10 cellular contexts compared by ENCODE assay signal in genomic region chr5:142844881-142845280, GRCh38.
DNase-seq lines count a peak whose midpoint lies in the region; ATAC-seq, FAIRE-seq and TF ChIP-seq lines count a peak whose summit lies in the region.
"Had no signal": no experiment of that assay in that cellular context is flagged by ENCODE, and none has a peak within 500 bp of the region (broad histone marks: within the 10 kb centered on the region; RNA-seq: fewer than 3 reads in every experiment).

No MANE protein-coding gene starts in this region.

- no peaks in the 10 kb centered on the region for H3K36me3 ChIP-seq in Caco-2 (ENCODE audit: control insufficient read depth, insufficient read depth, low read length)
- H3K36me3 ChIP-seq in PC-3 (ENCODE audit: low read depth, low read length): no peaks in the 10 kb centered on the region
- H3K36me3 ChIP-seq in small intestine (ENCODE audit: control insufficient read depth in 2 of 2, insufficient read depth in 2 of 2, low read length in 2 of 2): no peaks in the 10 kb centered on the region
- no peaks in the 10 kb centered on the region for H3K36me3 ChIP-seq in Karpas-422 (ENCODE audit: insufficient read depth, low read length)
- H3K36me3 ChIP-seq in pancreas: no peaks in the 10 kb centered on the region
- H3K36me3 ChIP-seq: left lung had no signal

- H4K20me1 ChIP-seq in PC-3 (ENCODE audit: low read length): no peaks in the 10 kb centered on the region
- H4K20me1 ChIP-seq in Karpas-422 (ENCODE audit: insufficient read depth, low read depth, low read length): peaks cover 9% of the 10 kb centered on the region

- 65 to 69% (median 68%) methylated on average over 7 of the region's 7 CpGs for WGBS in small intestine, 3 donors
- 74 to 75% methylated on average over 7 of the region's 7 CpGs for WGBS in pancreas, 2 donors

- H3K4me3 Mint-ChIP-seq in Caco-2 (ENCODE audit: unreplicated experiment): no peak overlapping the region
- H3K4me3 Mint-ChIP-seq in endothelial cell (ENCODE audit: unreplicated experiment): no peak overlapping the region

- H3K27ac ChIP-seq in PC-3 (ENCODE audit: low read length): peak overlapping the region; percentile 88; the same call in 1 of the 2 replicates
- peak overlapping the region; percentile 52 to 75 for H3K27ac ChIP-seq in small intestine (ENCODE audit: low read depth in 1 of 2, low read length in 1 of 2)
- no peak overlapping the region for H3K27ac ChIP-seq in Karpas-422 (ENCODE audit: low read length)
- peak overlapping the region in 2 of 4 donors; percentile 62 to 73 for H3K27ac ChIP-seq in pancreas

- H3K9me3 ChIP-seq in Caco-2 (no peaks in the 10 kb centered on the region), PC-3 (ENCODE audit: low read length) (no peaks in the 10 kb centered on the region), small intestine (ENCODE audit: control insufficient read depth, low read depth) (no peaks in the 10 kb centered on the region), Karpas-422 (ENCODE audit: low read length) (no peaks in the 10 kb centered on the region), pancreas (no peaks in the 10 kb centered on the region)
- H3K9me3 ChIP-seq: left lung had no signal

- BruUV-seq in Caco-2 (replicated peaks; lab: Mats Ljungman, UMichigan) (no TSS peak), PC-3 (replicated peaks; lab: Mats Ljungman, UMichigan) (no TSS peak)

- no peak overlapping the region for H2AFZ ChIP-seq in PC-3 (ENCODE audit: low read length)
- no peak overlapping the region for H2AFZ ChIP-seq in Karpas-422 (ENCODE audit: low read length)

- H3K27me3 Mint-ChIP-seq in Caco-2 (ENCODE audit: insufficient read depth, unreplicated experiment) (no peaks in the 10 kb centered on the region), endothelial cell (ENCODE audit: unreplicated experiment) (peaks cover 5% of the 10 kb centered on the region)

- no peak for ATAC-seq in PC-3
- no peak for ATAC-seq in pancreas
- ATAC-seq: left lung had no signal

- peak overlapping the region; percentile 77 for H3K27ac Mint-ChIP-seq in Caco-2 (ENCODE audit: unreplicated experiment)
- peak overlapping the region; percentile 74 for H3K27ac Mint-ChIP-seq in endothelial cell (ENCODE audit: unreplicated experiment)

- H3K4me1 ChIP-seq in Caco-2 (peaks cover 29% of the 10 kb centered on the region), PC-3 (ENCODE audit: insufficient read depth, low read length) (peaks cover 34% of the 10 kb centered on the region), small intestine (ENCODE audit: control insufficient read depth in 2 of 2, insufficient read depth in 1 of 2, low read depth in 1 of 2, low read length in 1 of 2) (peaks cover 7 to 14% of the 10 kb centered on the region in 2 donors), Karpas-422 (ENCODE audit: low read length) (no peaks in the 10 kb centered on the region), pancreas (peaks cover 3 to 22% (median 5%) of the 10 kb centered on the region in 3 donors)

- H3K79me2 ChIP-seq in PC-3 (ENCODE audit: low read length) (peaks cover 53% of the 10 kb centered on the region), Karpas-422 (ENCODE audit: low read length) (no peaks in the 10 kb centered on the region)

- DNase-seq in Caco-2: no peak
- no peak for DNase-seq in PC-3
- no peak for DNase-seq in endothelial cell (ENCODE audit: low spot score)
- DNase-seq in small intestine: no peak
- no peak for DNase-seq in SIG-M5 (lab: John Stamatoyannopoulos, UW)
- DNase-seq in Karpas-422: no peak
- no peak for DNase-seq in pancreas
- DNase-seq: foreskin fibroblast, left lung, NCI-H1417 had no signal

- CTCF ChIA-PET in Caco-2 (lab: Charles Lee): interaction anchor here (0.7 to 0.9 kb wide), 2 partner anchors 22 to 1053 kb away, joined by 3 to 6 read pairs; no protein-coding TSS in a partner anchor
- CTCF ChIA-PET in PC-3 (lab: Charles Lee): no interaction called here

- no peak for FAIRE-seq in small intestine (lab: Jason Lieb, UNC)
- no peak for FAIRE-seq in pancreas (lab: Jason Lieb, UNC)

- intact Hi-C loops in Caco-2 (cut with micrococcal nuclease; ENCODE audit: unreplicated experiment) (loop anchor here (1.0 kb wide), 1 partner anchor 12 kb away; no protein-coding TSS in a partner anchor), PC-3 (cut with micrococcal nuclease) (no loop called here), pancreas (cut with DNase I) (no loop called here)

- H3K9me2 ChIP-seq in PC-3 (replicated peaks; ENCODE audit: low read length): no peaks in the 10 kb centered on the region
- H3K9me2 ChIP-seq in Karpas-422 (replicated peaks; ENCODE audit: insufficient read depth, low read length): no peaks in the 10 kb centered on the region

- no peak overlapping the region for H3K4me2 ChIP-seq in PC-3 (ENCODE audit: low read length)
- H3K4me2 ChIP-seq in Karpas-422 (ENCODE audit: low read depth, low read length, poor library complexity, severe bottlenecking): no peak overlapping the region

- H3K36me3 Mint-ChIP-seq in Caco-2 (ENCODE audit: insufficient read depth, unreplicated experiment): peaks cover 9% of the 10 kb centered on the region
- H3K36me3 Mint-ChIP-seq in endothelial cell (ENCODE audit: low read depth, unreplicated experiment): no peaks in the 10 kb centered on the region

- TF ChIP-seq CTCF in Caco-2 (IDR thresholded peaks at IDR 0.05; ENCODE audit: insufficient read depth in 1 of 2, low read depth in 1 of 2, low read length in 1 of 2, severe bottlenecking in 1 of 2, unreplicated experiment in 1 of 2) (no peak), PC-3 (conservative IDR thresholded peaks at IDR 0.05; ENCODE audit: low read depth, low read length) (no peak), endothelial cell (IDR thresholded peaks at IDR 0.05; ENCODE audit: unreplicated experiment) (no peak), pancreas (IDR thresholded peaks at IDR 0.05) (no peak)

- H3F3A ChIP-seq in PC-3 (ENCODE audit: low read length, unreplicated experiment): no peaks in the 10 kb centered on the region

- H3K4me1 Mint-ChIP-seq in Caco-2 (ENCODE audit: low read depth, unreplicated experiment): peaks cover 44% of the 10 kb centered on the region
- peaks cover 38% of the 10 kb centered on the region for H3K4me1 Mint-ChIP-seq in endothelial cell (ENCODE audit: unreplicated experiment)

- H3K27me3 ChIP-seq in Caco-2 (replicated peaks; ENCODE audit: control insufficient read depth, insufficient read depth, low read length) (no peaks in the 10 kb centered on the region), PC-3 (ENCODE audit: low read length) (no peaks in the 10 kb centered on the region), small intestine (ENCODE audit: control insufficient read depth in 2 of 2, insufficient read depth in 2 of 2, low read length in 2 of 2) (no peaks in the 10 kb centered on the region), Karpas-422 (ENCODE audit: low read length) (no peaks in the 10 kb centered on the region), pancreas (no peaks in the 10 kb centered on the region)
- H3K27me3 ChIP-seq: left lung had no signal

- H3K4me3 ChIP-seq in Caco-2 (ENCODE audit: low read depth, low read length) (no peak overlapping the region), PC-3 (ENCODE audit: low read length) (no peak overlapping the region), small intestine (ENCODE audit: low read depth in 1 of 2, low read length in 2 of 2) (no peak overlapping the region), Karpas-422 (ENCODE audit: low read length) (no peak overlapping the region), pancreas (no peak overlapping the region)
- H3K4me3 ChIP-seq: left lung had no signal

- 0 out of 2 replicates have a peak overlapping the region, but pooled peaks have one; percentile 56 for H3K9ac ChIP-seq in PC-3 (ENCODE audit: low read length)
- no peak overlapping the region for H3K9ac ChIP-seq in Karpas-422 (ENCODE audit: low read length)

- H3K9me3 Mint-ChIP-seq in Caco-2 (ENCODE audit: unreplicated experiment): no peaks in the 10 kb centered on the region
- H3K9me3 Mint-ChIP-seq in endothelial cell (ENCODE audit: unreplicated experiment): no peaks in the 10 kb centered on the region

- POLR2A ChIA-PET in Caco-2 (lab: Charles Lee) (no interaction called here), PC-3 (lab: Charles Lee; ENCODE audit: unreplicated experiment) (no interaction called here)
